Comparison of ENCODE assay signal across 20 cellular contexts in the genomic region with DNA sequence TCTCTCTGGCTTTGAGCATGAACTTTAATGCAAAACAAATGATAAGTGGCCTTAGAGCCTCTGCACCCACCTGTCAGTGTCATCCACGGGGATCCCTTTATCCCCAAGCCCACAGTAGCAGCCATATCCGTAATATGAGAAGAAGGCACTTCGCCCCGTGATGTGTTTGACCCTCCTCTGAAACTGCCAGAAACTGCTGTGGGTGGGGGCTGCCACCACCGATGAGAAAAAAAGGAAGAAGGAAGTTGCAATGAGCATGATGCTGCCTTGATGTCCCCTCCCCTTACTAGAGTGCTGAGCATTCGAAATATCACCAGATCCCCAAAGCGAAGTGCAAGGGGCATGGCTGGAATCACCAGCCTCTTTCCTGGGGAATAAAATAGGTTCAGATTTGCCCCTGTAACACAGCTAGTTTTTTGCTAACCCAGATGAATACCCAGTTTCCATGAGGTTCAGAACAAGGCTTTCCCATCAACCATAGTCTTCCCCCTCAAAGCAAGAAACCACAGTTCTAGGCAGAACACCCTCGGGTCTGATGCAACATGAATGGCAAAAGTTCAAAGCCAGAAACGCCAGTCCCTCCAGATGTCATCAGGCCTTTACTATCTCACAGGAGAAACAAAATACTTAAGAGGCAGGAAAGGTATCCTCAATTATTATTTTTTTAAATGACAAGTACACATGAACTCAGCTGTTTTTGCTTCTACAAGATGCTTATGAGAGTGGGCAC. TPM values are rescaled to one million over a fixed set of nuclear protein-coding genes. Genes with fewer than 3 reads are reported as not detected.
A peak's percentile ranks its signal among the peaks of the same experiment; 100 is the strongest.
DNase-seq lines count a peak whose midpoint lies in the region; ATAC-seq, FAIRE-seq and TF ChIP-seq lines count a peak whose summit lies in the region.
"Had no signal": no experiment of that assay in that cellular context is flagged by ENCODE, and none has a peak within 500 bp of the region (broad histone marks: within the 10 kb centered on the region; RNA-seq: fewer than 3 reads in every experiment).

No MANE protein-coding gene starts in this region.

- no peak overlapping the region for H3K27ac ChIP-seq in K562 (ENCODE audit: extremely low read depth, low read depth, low read length)
- H3K27ac ChIP-seq: ovary, upper lobe of right lung had no signal

- 41% methylated on average over 9 of the region's 9 CpGs for WGBS in K562 (ENCODE audit: insufficient coverage, low coverage, missing lambda C conversion rate)

- BruUV-seq in K562 (replicated peaks; lab: Mats Ljungman, UMichigan), result no TSS peak

- in situ Hi-C loops in K562 (cut with MboI), result no loop called here

- no peak overlapping the region for H3K4me2 ChIP-seq in K562 (ENCODE audit: insufficient read depth, low read length)
- H3K4me2 ChIP-seq: SK-N-SH had no signal

- no peaks in the 10 kb centered on the region for H3K36me3 ChIP-seq in K562 (ENCODE audit: control insufficient read depth, insufficient read depth, low read length)
- H3K36me3 ChIP-seq: ovary, upper lobe of right lung had no signal

- H3K27me3 ChIP-seq in K562 (ENCODE audit: control insufficient read depth in 2 of 2, insufficient read depth in 2 of 2, low read length in 2 of 2), result no peaks in the 10 kb centered on the region
- H3K27me3 ChIP-seq: ovary, upper lobe of right lung had no signal

- DNase-seq in activated T-cell treated with anti-CD3 and anti-CD28 coated beads, Interleukin-2, amount 50 U/mL, for 72 hours, result peak in 1 of 2 donors; percentile 15
- DNase-seq in activated T-cell treated with anti-CD3 and anti-CD28 coated beads for 4 hours (no peak), NOMO-1 treated with DMSO at 0.1 percent for 48 hours (lab: John Stamatoyannopoulos, UW; ENCODE audit: unreplicated experiment) (peak; percentile 34), K562 (ENCODE audit: extremely low read depth in 1 of 4, low spot score in 3 of 4) (no peak)
- DNase-seq in stimulated activated naive CD8-positive, alpha-beta T cell treated with anti-CD3 and anti-CD28 coated beads, Interleukin-15, Interleukin-2, amounts not matched to agents 100 U/mL and 50 U/mL, for 24 hours, result no peak
- DNase-seq: activated naive CD4-positive, alpha-beta T cell treated with anti-CD3 and anti-CD28 coated beads, Interleukin-2, amount 50 U/mL, for 16 hours; GDM1; HFFc6; NCI-H1436; NCI-H345; ovary; SK-N-SH; small intestine; upper lobe of right lung had no signal

- H3K36me3 Mint-ChIP-seq in activated T-cell treated with anti-CD3 and anti-CD28 coated beads, Interleukin-2, amount 50 U/mL, for 72 hours (ENCODE audit: insufficient read depth in 2 of 2), result peaks cover 4% of the 10 kb centered on the region in 2 donors

- peaks cover 7% of the 10 kb centered on the region for H3K9me3 ChIP-seq in K562 (replicated peaks; ENCODE audit: control insufficient read depth, insufficient read depth, low read depth, low read length)
- H3K9me3 ChIP-seq: ovary, SK-N-SH, upper lobe of right lung had no signal

- H3K27me3 Mint-ChIP-seq in activated T-cell treated with anti-CD3 and anti-CD28 coated beads, Interleukin-2, amount 50 U/mL, for 72 hours (ENCODE audit: low read depth), result no peaks in the 10 kb centered on the region

- H3K9me1 ChIP-seq in K562 (ENCODE audit: control insufficient read depth, insufficient read depth, low read length), result no peaks in the 10 kb centered on the region

- no peak for TF ChIP-seq EP300 in K562 (IDR thresholded peaks at IDR 0.05; ENCODE audit: low read length)

- no peak for TF ChIP-seq CTCF in K562 (IDR thresholded peaks at IDR 0.05 in 2 of 3, conservative IDR thresholded peaks at IDR 0.05 in 1 of 3; ENCODE audit: insufficient read depth in 2 of 3, low read depth in 1 of 3, low read length in 3 of 3)

- no peaks in the 10 kb centered on the region for H4K20me1 ChIP-seq in K562 (replicated peaks; ENCODE audit: control insufficient read depth, insufficient read depth, low read length)

- peak overlapping the region; percentile 76 for H2AFZ ChIP-seq in K562 (ENCODE audit: low read depth, low read length)

- peak; percentile 46 to 59 for ATAC-seq in activated T-cell treated with anti-CD3 and anti-CD28 coated beads, Interleukin-2, amount 50 U/mL, for 72 hours (replicated peaks in 1 of 2)
- peak; percentile 11; the same call in 1 of the 3 replicates for ATAC-seq in K562
- ATAC-seq in stimulated activated naive CD8-positive, alpha-beta T cell treated with anti-CD3 and anti-CD28 coated beads, Interleukin-15, Interleukin-2, amounts not matched to agents 100 U/mL and 50 U/mL, for 24 hours, result peak; percentile 71
- ATAC-seq in HG02678 (IDR thresholded peaks at IDR 0.05; ENCODE audit: unreplicated experiment), result no peak
- ATAC-seq in GM18907 (IDR thresholded peaks at IDR 0.05; ENCODE audit: unreplicated experiment), result no peak
- ATAC-seq in HG03175 (IDR thresholded peaks at IDR 0.05; ENCODE audit: unreplicated experiment), result no peak
- ATAC-seq: upper lobe of right lung had no signal

- H3K27ac Mint-ChIP-seq in activated T-cell treated with anti-CD3 and anti-CD28 coated beads, Interleukin-2, amount 50 U/mL, for 72 hours, result peak overlapping the region; percentile 44
- H3K27ac Mint-ChIP-seq: HFFc6 had no signal

- peaks cover 4 to 9% of the 10 kb centered on the region in 2 donors for H3K9me3 Mint-ChIP-seq in activated T-cell treated with anti-CD3 and anti-CD28 coated beads, Interleukin-2, amount 50 U/mL, for 72 hours
- H3K9me3 Mint-ChIP-seq: HFFc6 had no signal

- H3K9ac ChIP-seq in K562 (ENCODE audit: insufficient read depth in 1 of 2, low read depth in 2 of 2, low read length in 2 of 2), result no peak overlapping the region
- H3K9ac ChIP-seq: SK-N-SH had no signal

- FAIRE-seq in K562 (lab: Jason Lieb, UNC), result no peak
- FAIRE-seq: bronchial epithelial cell, small intestine had no signal

- H3K4me1 ChIP-seq in K562 (replicated peaks in 1 of 2; ENCODE audit: control insufficient read depth in 2 of 2, insufficient read depth in 2 of 2, low read length in 2 of 2), result peaks cover 16 to 20% of the 10 kb centered on the region in 2 experiments
- H3K4me1 ChIP-seq: upper lobe of right lung had no signal

- no peak overlapping the region for H3K4me3 ChIP-seq in K562
- H3K4me3 ChIP-seq: ovary, upper lobe of right lung had no signal

- peak overlapping the region; percentile 45 to 75 for H3K4me3 Mint-ChIP-seq in activated T-cell treated with anti-CD3 and anti-CD28 coated beads, Interleukin-2, amount 50 U/mL, for 72 hours
- H3K4me3 Mint-ChIP-seq: HFFc6 had no signal

- POLR2A ChIA-PET in K562 (lab: Yijun Ruan, JAX), result interaction anchor here (1.2 to 3.2 kb wide), 2 partner anchors 8 to 24 kb away, joined by 3 to 15 read pairs; no protein-coding TSS in a partner anchor

- no peak for TF ChIP-seq POLR2A in K562 (conservative IDR thresholded peaks at IDR 0.05)

- intact Hi-C loops in K562 (cut with micrococcal nuclease), result no loop called here

- TF ChIP-seq RAD21 in K562 (CRISPR knock-in tag; conservative IDR thresholded peaks at IDR 0.05 in 1 of 2, IDR thresholded peaks at IDR 0.05 in 1 of 2), result no peak

- H3K4me1 Mint-ChIP-seq in activated T-cell treated with anti-CD3 and anti-CD28 coated beads, Interleukin-2, amount 50 U/mL, for 72 hours (ENCODE audit: low read depth), result peaks cover 48% of the 10 kb centered on the region

- H3K79me2 ChIP-seq in K562 (ENCODE audit: control insufficient read depth, insufficient read depth, low read length), result no peaks in the 10 kb centered on the region

- CTCF ChIA-PET in K562 (lab: Yijun Ruan, JAX; ENCODE audit: low intra/inter-chr PET ratio), result interaction anchor here (0.6 kb wide), 1 partner anchor 539 kb away, joined by 6 read pairs; no protein-coding TSS in a partner anchor

RNA-seq across cellular contexts. Expression of gene UBXN10, which starts 10.8 kb away (rescaled TPM):
- under 1 TPM; 0.91 to 0.93 TPM for total RNA-seq in activated T-cell treated with anti-CD3 and anti-CD28 coated beads, Interleukin-2, amount 50 U/mL, for 72 hours
- total RNA-seq in K562 (2011; cell fraction: chromatin; rRNA removed; ENCODE audit: low replicate concordance), result 10.5 and 11.6 TPM in 2 replicates
- 7.2 and 9.2 TPM in 2 replicates for total RNA-seq in K562 (2011; cell fraction: nucleolus; rRNA removed)
- 8.0 and 8.2 TPM in 2 replicates for total RNA-seq in K562 (2011; cell fraction: nucleoplasm; rRNA removed)
- total RNA-seq in K562 (2014; rRNA removed) (11.3 and 12.4 TPM in 2 replicates), K562 (2014; rRNA removed; fragmentation: Illumina TruSeq; extraction: Trizol) (15.8 and 18.7 TPM in 2 replicates), K562 (2015; rRNA removed; fragmentation: Illumina TruSeq; extraction: Trizol) (12.5 and 13.7 TPM in 2 replicates), K562 (2021) (13.1 and 16.2 TPM in 2 replicates)
- polyA plus RNA-seq in K562 (2011; rRNA removed) (4.8 and 10.7 TPM in 2 replicates), K562 (2014; fragmentation: Illumina TruSeq; extraction: Trizol) (17.7 and 18.7 TPM in 2 replicates), K562 (2014; fragmentation: Nextera tagmentation; extraction: Ambion mirVana) (10 to 100 TPM; 12.3 to 13.6 TPM), K562 (2014; rRNA removed) (10.8 and 11.9 TPM in 2 replicates)
- polyA plus RNA-seq in K562 (2011; cell fraction: cytosol; rRNA removed), result 4.4 and 8.8 TPM in 2 replicates
- polyA plus RNA-seq in K562 (2011; cell fraction: nucleus; rRNA removed), result 5.2 and 10.7 TPM in 2 replicates
- polyA plus RNA-seq in K562 (2012), result 16.6 and 26.2 TPM in 2 replicates
- polyA minus RNA-seq in K562 (2011; rRNA and poly(A)+ RNA removed), result 7.4 and 13.2 TPM in 2 replicates
- 1.0 and 4.5 TPM in 2 replicates for polyA minus RNA-seq in K562 (2011; cell fraction: cytosol; rRNA and poly(A)+ RNA removed)
- 7.7 and 9.2 TPM in 2 replicates for polyA minus RNA-seq in K562 (2011; cell fraction: nucleus; rRNA and poly(A)+ RNA removed)
- total RNA-seq: HFFc6 had no signal
- polyA plus RNA-seq: SK-N-SH had no signal

RNA-seq across cellular contexts. Expression of gene PLA2G2C, which starts 11.2 kb away (rescaled TPM):
- total RNA-seq in activated T-cell treated with anti-CD3 and anti-CD28 coated beads, Interleukin-2, amount 50 U/mL, for 72 hours, result 1 to 10 TPM; 3.1 to 3.3 TPM
- total RNA-seq in K562 (2011; cell fraction: chromatin; rRNA removed; ENCODE audit: low replicate concordance), result 0.70 and 0.72 TPM in 2 replicates
- 0.50 and 0.53 TPM in 2 replicates for total RNA-seq in K562 (2011; cell fraction: nucleolus; rRNA removed)
- 0.95 and 1.5 TPM in 2 replicates for total RNA-seq in K562 (2011; cell fraction: nucleoplasm; rRNA removed)
- total RNA-seq in K562 (2014; rRNA removed) (0.08 and 0.18 TPM in 2 replicates), K562 (2014; rRNA removed; fragmentation: Illumina TruSeq; extraction: Trizol) (0.06 and 0.15 TPM in 2 replicates), K562 (2015; rRNA removed; fragmentation: Illumina TruSeq; extraction: Trizol) (0.14 and 0.19 TPM in 2 replicates), K562 (2021) (0.13 and 0.29 TPM in 2 replicates)
- polyA plus RNA-seq in K562 (2011; rRNA removed) (0.15 and 0.26 TPM in 2 replicates), K562 (2014; fragmentation: Illumina TruSeq; extraction: Trizol) (0.14 and 0.49 TPM in 2 replicates), K562 (2014; fragmentation: Nextera tagmentation; extraction: Ambion mirVana) (under 1 TPM; 0.21 to 0.48 TPM), K562 (2014; rRNA removed) (0.21 and 0.32 TPM in 2 replicates)
- 0.12 and 0.98 TPM in 2 replicates for polyA plus RNA-seq in K562 (2011; cell fraction: cytosol; rRNA removed)
- 0.18 and 0.41 TPM in 2 replicates for polyA plus RNA-seq in K562 (2011; cell fraction: nucleus; rRNA removed)
- 0.35 and 1.8 TPM in 2 replicates for polyA plus RNA-seq in K562 (2012)
- 0.27 and 0.32 TPM in 2 replicates for polyA minus RNA-seq in K562 (2011; rRNA and poly(A)+ RNA removed)
- polyA minus RNA-seq in K562 (2011; cell fraction: cytosol; rRNA and poly(A)+ RNA removed), result not detected in 2 replicates
- 0.11 and 0.13 TPM in 2 replicates for polyA minus RNA-seq in K562 (2011; cell fraction: nucleus; rRNA and poly(A)+ RNA removed)
- total RNA-seq: bronchial epithelial cell, HFFc6, ovary, upper lobe of right lung had no signal
- polyA plus RNA-seq: SK-N-SH had no signal

RNA-seq across cellular contexts. Expression of gene PLA2G2F, which starts 36.0 kb away (rescaled TPM):
- total RNA-seq in activated T-cell treated with anti-CD3 and anti-CD28 coated beads, Interleukin-2, amount 50 U/mL, for 72 hours, result not detected
- not detected in 2 replicates for total RNA-seq in K562 (2011; cell fraction: chromatin; rRNA removed; ENCODE audit: low replicate concordance)
- not detected in 2 replicates for total RNA-seq in K562 (2011; cell fraction: nucleolus; rRNA removed)
- not detected in 2 replicates for total RNA-seq in K562 (2011; cell fraction: nucleoplasm; rRNA removed)
- total RNA-seq in K562 (2014; rRNA removed), result not detected in 2 replicates
- not detected in 2 replicates for total RNA-seq in K562 (2014; rRNA removed; fragmentation: Illumina TruSeq; extraction: Trizol)
- not detected in 2 replicates for total RNA-seq in K562 (2015; rRNA removed; fragmentation: Illumina TruSeq; extraction: Trizol)
- not detected in 2 replicates for total RNA-seq in K562 (2021)
- polyA plus RNA-seq in K562 (2011; rRNA removed), result not detected in 2 replicates
- polyA plus RNA-seq in K562 (2011; cell fraction: cytosol; rRNA removed), result not detected in 2 replicates
- not detected in 2 replicates for polyA plus RNA-seq in K562 (2011; cell fraction: nucleus; rRNA removed)
- 0.08 TPM in 1 of 2 replicates, not detected in the other for polyA plus RNA-seq in K562 (2012)
- polyA plus RNA-seq in K562 (2014; fragmentation: Illumina TruSeq; extraction: Trizol), result not detected in 2 replicates
- not detected for polyA plus RNA-seq in K562 (2014; fragmentation: Nextera tagmentation; extraction: Ambion mirVana)
- not detected in 2 replicates for polyA plus RNA-seq in K562 (2014; rRNA removed)
- not detected in 2 replicates for polyA minus RNA-seq in K562 (2011; rRNA and poly(A)+ RNA removed)
- polyA minus RNA-seq in K562 (2011; cell fraction: cytosol; rRNA and poly(A)+ RNA removed), result not detected in 2 replicates
- polyA minus RNA-seq in K562 (2011; cell fraction: nucleus; rRNA and poly(A)+ RNA removed), result not detected in 2 replicates
- total RNA-seq: activated CD8-positive, alpha-beta memory T cell treated with anti-CD3 and anti-CD28 coated beads for 36 hours; bronchial epithelial cell; HFFc6; mononuclear cell; upper lobe of right lung had no signal
- polyA plus RNA-seq: SK-N-SH had no signal

RNA-seq across cellular contexts. Expression of gene PLA2G2D, which starts 55.8 kb away (rescaled TPM):
- not detected for total RNA-seq in activated T-cell treated with anti-CD3 and anti-CD28 coated beads, Interleukin-2, amount 50 U/mL, for 72 hours
- total RNA-seq in K562 (2011; cell fraction: chromatin; rRNA removed; ENCODE audit: low replicate concordance), result not detected in 2 replicates
- not detected in 2 replicates for total RNA-seq in K562 (2011; cell fraction: nucleolus; rRNA removed)
- total RNA-seq in K562 (2011; cell fraction: nucleoplasm; rRNA removed), result not detected in 2 replicates
- not detected in 2 replicates for total RNA-seq in K562 (2014; rRNA removed)
- total RNA-seq in K562 (2014; rRNA removed; fragmentation: Illumina TruSeq; extraction: Trizol), result not detected in 2 replicates
- total RNA-seq in K562 (2015; rRNA removed; fragmentation: Illumina TruSeq; extraction: Trizol), result not detected in 2 replicates
- not detected in 2 replicates for total RNA-seq in K562 (2021)
- not detected in 2 replicates for polyA plus RNA-seq in K562 (2011; rRNA removed)
- not detected in 2 replicates for polyA plus RNA-seq in K562 (2011; cell fraction: cytosol; rRNA removed)
- polyA plus RNA-seq in K562 (2011; cell fraction: nucleus; rRNA removed), result not detected in 2 replicates
- polyA plus RNA-seq in K562 (2012), result 0.03 and 0.07 TPM in 2 replicates
- polyA plus RNA-seq in K562 (2014; fragmentation: Illumina TruSeq; extraction: Trizol), result not detected in 2 replicates
- not detected for polyA plus RNA-seq in K562 (2014; fragmentation: Nextera tagmentation; extraction: Ambion mirVana)
- polyA plus RNA-seq in K562 (2014; rRNA removed), result not detected in 2 replicates
- polyA minus RNA-seq in K562 (2011; rRNA and poly(A)+ RNA removed), result not detected in 2 replicates
- not detected in 2 replicates for polyA minus RNA-seq in K562 (2011; cell fraction: cytosol; rRNA and poly(A)+ RNA removed)
- not detected in 2 replicates for polyA minus RNA-seq in K562 (2011; cell fraction: nucleus; rRNA and poly(A)+ RNA removed)
- total RNA-seq: activated CD8-positive, alpha-beta memory T cell treated with anti-CD3 and anti-CD28 coated beads for 36 hours; bronchial epithelial cell; HFFc6; mononuclear cell; upper lobe of right lung had no signal
- polyA plus RNA-seq: SK-N-SH had no signal

Comparison
In these comparisons a context has a peak if more than half of its experiments do, and no peak if none do; other contexts are left out.
1. ATAC-seq: peak in activated T-cell treated with anti-CD3 and anti-CD28 coated beads, Interleukin-2, amount 50 U/mL, for 72 hours (2 of 2), K562 (single experiment) and stimulated activated naive CD8-positive, alpha-beta T cell treated with anti-CD3 and anti-CD28 coated beads, Interleukin-15, Interleukin-2, amounts not matched to agents 100 U/mL and 50 U/mL, for 24 hours (single experiment); none in HG02678 (single experiment), GM18907 (single experiment) and HG03175 (single experiment).
2. RNA of gene UBXN10, which starts 10.8 kb away (total RNA-seq): 7.2 to 18.7 TPM in K562; 0.91 to 0.93 TPM in activated T-cell treated with anti-CD3 and anti-CD28 coated beads, Interleukin-2, amount 50 U/mL, for 72 hours; every median in the first group is over 4 times any median in the second.